Comparison of ENCODE assay signal across 8 cellular contexts in the genomic region with DNA sequence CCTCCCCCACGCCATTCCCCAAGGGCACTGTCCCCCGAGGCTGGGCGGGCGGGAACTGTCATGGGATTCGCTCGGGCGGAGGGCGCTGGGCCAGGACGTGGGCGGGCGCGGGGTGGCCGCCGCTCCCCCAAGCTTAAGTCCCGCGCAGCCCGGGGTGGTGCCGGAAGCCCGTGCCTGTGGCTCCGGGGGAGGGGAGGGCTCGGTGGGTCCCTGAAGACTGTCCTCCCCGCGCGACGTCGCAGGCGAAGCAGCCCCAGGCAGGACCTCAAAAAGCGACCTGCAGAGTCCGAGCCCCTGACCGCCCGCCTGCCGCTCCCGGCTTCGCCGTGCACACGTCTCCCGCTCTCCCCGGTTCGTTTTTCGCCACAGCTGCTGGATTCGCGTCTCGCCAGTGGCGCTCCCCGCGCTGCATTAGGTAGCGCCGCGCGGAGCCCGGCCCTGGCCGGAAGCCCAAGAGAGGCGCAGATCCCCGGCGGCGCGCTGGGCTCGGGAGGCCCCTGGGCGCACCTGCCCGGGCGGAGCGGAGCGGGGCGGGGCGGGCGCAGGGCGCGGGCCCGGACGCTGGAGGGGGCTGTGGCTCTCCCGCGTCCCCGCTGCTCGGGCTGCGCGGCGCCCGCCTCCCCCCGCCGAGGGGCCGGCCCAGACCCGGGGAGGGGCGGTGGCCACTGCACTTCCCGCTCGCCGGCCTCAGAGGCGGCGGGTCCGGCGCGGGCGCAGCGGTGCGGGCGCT. TPM values are rescaled to one million over a fixed set of nuclear protein-coding genes. Genes with fewer than 3 reads are reported as not detected.
DNase-seq lines count a peak whose midpoint lies in the region; ATAC-seq and TF ChIP-seq lines count a peak whose summit lies in the region.

A gene with protein sequence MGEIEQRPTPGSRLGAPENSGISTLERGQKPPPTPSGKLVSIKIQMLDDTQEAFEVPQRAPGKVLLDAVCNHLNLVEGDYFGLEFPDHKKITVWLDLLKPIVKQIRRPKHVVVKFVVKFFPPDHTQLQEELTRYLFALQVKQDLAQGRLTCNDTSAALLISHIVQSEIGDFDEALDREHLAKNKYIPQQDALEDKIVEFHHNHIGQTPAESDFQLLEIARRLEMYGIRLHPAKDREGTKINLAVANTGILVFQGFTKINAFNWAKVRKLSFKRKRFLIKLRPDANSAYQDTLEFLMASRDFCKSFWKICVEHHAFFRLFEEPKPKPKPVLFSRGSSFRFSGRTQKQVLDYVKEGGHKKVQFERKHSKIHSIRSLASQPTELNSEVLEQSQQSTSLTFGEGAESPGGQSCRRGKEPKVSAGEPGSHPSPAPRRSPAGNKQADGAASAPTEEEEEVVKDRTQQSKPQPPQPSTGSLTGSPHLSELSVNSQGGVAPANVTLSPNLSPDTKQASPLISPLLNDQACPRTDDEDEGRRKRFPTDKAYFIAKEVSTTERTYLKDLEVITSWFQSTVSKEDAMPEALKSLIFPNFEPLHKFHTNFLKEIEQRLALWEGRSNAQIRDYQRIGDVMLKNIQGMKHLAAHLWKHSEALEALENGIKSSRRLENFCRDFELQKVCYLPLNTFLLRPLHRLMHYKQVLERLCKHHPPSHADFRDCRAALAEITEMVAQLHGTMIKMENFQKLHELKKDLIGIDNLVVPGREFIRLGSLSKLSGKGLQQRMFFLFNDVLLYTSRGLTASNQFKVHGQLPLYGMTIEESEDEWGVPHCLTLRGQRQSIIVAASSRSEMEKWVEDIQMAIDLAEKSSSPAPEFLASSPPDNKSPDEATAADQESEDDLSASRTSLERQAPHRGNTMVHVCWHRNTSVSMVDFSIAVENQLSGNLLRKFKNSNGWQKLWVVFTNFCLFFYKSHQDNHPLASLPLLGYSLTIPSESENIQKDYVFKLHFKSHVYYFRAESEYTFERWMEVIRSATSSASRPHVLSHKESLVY (plus strand): TSS at position 668 of the 730 bp plus-strand sequence. CDS start 70,149 bp downstream, outside the sequence.

- DNase-seq in activated T-cell treated with anti-CD3 and anti-CD28 coated beads for 24 hours (ENCODE audit: low read depth) = peak; percentile 4
- no peak for DNase-seq in activated T-cell treated with anti-CD3 and anti-CD28 coated beads for 4 hours
- DNase-seq in NCI-H146 (lab: John Stamatoyannopoulos, UW) = peak; percentile 93
- DNase-seq in activated CD4-positive, CD25-positive, alpha-beta regulatory T cell treated with anti-CD3 and anti-CD28 coated beads, Interleukin-2, amount 50 U/mL, for 72 hours = peak; percentile 33
- DNase-seq in epithelial cell of esophagus (ENCODE audit: low read depth) = peak; percentile 80
- DNase-seq in mesenteric fat pad (ENCODE audit: low spot score) = peak; percentile 91

- H3K4me3 ChIP-seq in epithelial cell of esophagus (ENCODE audit: low read length) = peak within 1 kb of the TSS; percentile 54

- peak; percentile 82 for ATAC-seq in HG02610 (IDR thresholded peaks at IDR 0.05; ENCODE audit: unreplicated experiment)

- peak; percentile 8 for TF ChIP-seq CTCF in epithelial cell of esophagus (IDR thresholded peaks at IDR 0.05; ENCODE audit: insufficient read depth, low read depth, low read length, missing control alignments)
- TF ChIP-seq CTCF in subcutaneous adipose tissue (IDR thresholded peaks at IDR 0.05; ENCODE audit: low read depth) = no peak

RNA-seq across cellular contexts. Expression of the gene that starts here (rescaled TPM):
- 42.5 TPM for total RNA-seq in mesenteric fat pad
- 10 to 100 TPM; 24.9 to 39.9 (median 28.8) TPM for total RNA-seq in subcutaneous adipose tissue
